7 cellular contexts compared by ENCODE assay signal in genomic region chr1:85464497-85465098, GRCh38. TPM values are rescaled to one million over a fixed set of nuclear protein-coding genes. Genes with fewer than 3 reads are reported as not detected.
DNase-seq lines count a peak whose midpoint lies in the region; ATAC-seq and TF ChIP-seq lines count a peak whose summit lies in the region.

No MANE protein-coding gene starts in this region.

- no peaks in the 10 kb centered on the region for H3K27me3 ChIP-seq in HAP-1 (ENCODE audit: low read depth)

- peak overlapping the region; percentile 70 for H3K4me3 Mint-ChIP-seq in mesothelial cell of epicardium
- peak overlapping the region; percentile 58 to 77 for H3K4me3 Mint-ChIP-seq in stimulated activated naive CD8-positive, alpha-beta T cell treated with anti-CD3 and anti-CD28 coated beads, Interleukin-15, amount 100 ng/mL, for 72 hours

- H3K4me1 Mint-ChIP-seq in mesothelial cell of epicardium = peaks cover 32% of the 10 kb centered on the region
- peaks cover 11% of the 10 kb centered on the region for H3K4me1 Mint-ChIP-seq in stimulated activated naive CD8-positive, alpha-beta T cell treated with anti-CD3 and anti-CD28 coated beads, Interleukin-15, amount 100 ng/mL, for 72 hours

- TF ChIP-seq CTCF in GM12865 (IDR thresholded peaks at IDR 0.05; ENCODE audit: insufficient read depth, low read depth, low read length, missing control alignments) (no peak), epithelial cell of proximal tubule (conservative IDR thresholded peaks at IDR 0.05; ENCODE audit: low read depth, low read length) (no peak), mesothelial cell of epicardium (IDR thresholded peaks at IDR 0.05; ENCODE audit: unreplicated experiment) (no peak)

- H3K4me1 ChIP-seq in HAP-1 = peaks cover 47% of the 10 kb centered on the region

- no peaks in the 10 kb centered on the region for H3K9me3 ChIP-seq in HAP-1

- DNase-seq in GM12865 (ENCODE audit: low read depth) (peak; percentile 63), HAP-1 (ENCODE audit: low spot score in 2 of 2) (peak; percentile 50 to 81), NCI-H1105 treated with DMSO at 0.1 percent for 48 hours (lab: John Stamatoyannopoulos, UW) (peak; percentile 69), epithelial cell of proximal tubule (ENCODE audit: low read depth) (no peak), mesothelial cell of epicardium (ENCODE audit: low spot score in 2 of 2, unreplicated experiment in 2 of 2) (peak; percentile 32 to 68)
- DNase-seq in activated CD4-positive, CD25-positive, alpha-beta regulatory T cell treated with anti-CD3 and anti-CD28 coated beads, Interleukin-2, amount 50 U/mL, for 72 hours = peak; percentile 31
- DNase-seq in stimulated activated naive CD8-positive, alpha-beta T cell treated with anti-CD3 and anti-CD28 coated beads, Interleukin-15, amount 100 ng/mL, for 72 hours = peak; percentile 27 to 39

- H3K27me3 Mint-ChIP-seq in mesothelial cell of epicardium (ENCODE audit: low read depth) = no peaks in the 10 kb centered on the region
- H3K27me3 Mint-ChIP-seq in stimulated activated naive CD8-positive, alpha-beta T cell treated with anti-CD3 and anti-CD28 coated beads, Interleukin-15, amount 100 ng/mL, for 72 hours = peaks cover 78% of the 10 kb centered on the region

- ATAC-seq in stimulated activated naive CD8-positive, alpha-beta T cell treated with anti-CD3 and anti-CD28 coated beads, Interleukin-15, amount 100 ng/mL, for 72 hours = peak; percentile 79

- in situ Hi-C loops in HAP-1 (cut with MboI; ENCODE audit: low sequenced_read_pairs) = no loop called here

- no peak overlapping the region for H3K27ac Mint-ChIP-seq in mesothelial cell of epicardium
- no peak overlapping the region for H3K27ac Mint-ChIP-seq in stimulated activated naive CD8-positive, alpha-beta T cell treated with anti-CD3 and anti-CD28 coated beads, Interleukin-15, amount 100 ng/mL, for 72 hours

- H3K9me3 Mint-ChIP-seq in mesothelial cell of epicardium = no peaks in the 10 kb centered on the region
- no peaks in the 10 kb centered on the region for H3K9me3 Mint-ChIP-seq in stimulated activated naive CD8-positive, alpha-beta T cell treated with anti-CD3 and anti-CD28 coated beads, Interleukin-15, amount 100 ng/mL, for 72 hours

- no peaks in the 10 kb centered on the region for H3K36me3 ChIP-seq in HAP-1 (replicated peaks)

- peak overlapping the region; percentile 48 for H3K4me3 ChIP-seq in GM12865 (ENCODE audit: low read depth, low read length)
- peak overlapping the region; percentile 55 for H3K4me3 ChIP-seq in HAP-1
- peak overlapping the region; percentile 82 for H3K4me3 ChIP-seq in epithelial cell of proximal tubule (ENCODE audit: low read depth, low read length)

- H3K36me3 Mint-ChIP-seq in mesothelial cell of epicardium = no peaks in the 10 kb centered on the region

RNA-seq across cellular contexts. Expression of gene DDAH1, which starts 0.4 kb away (rescaled TPM):
- total RNA-seq in epithelial cell of proximal tubule (45.9 and 50.9 TPM in 2 replicates), mesothelial cell of epicardium (26.1 to 28.9 TPM (median 27.3 TPM) in 3 replicates)
